Comparison of ENCODE assay signal across 19 cellular contexts in the genomic region with DNA sequence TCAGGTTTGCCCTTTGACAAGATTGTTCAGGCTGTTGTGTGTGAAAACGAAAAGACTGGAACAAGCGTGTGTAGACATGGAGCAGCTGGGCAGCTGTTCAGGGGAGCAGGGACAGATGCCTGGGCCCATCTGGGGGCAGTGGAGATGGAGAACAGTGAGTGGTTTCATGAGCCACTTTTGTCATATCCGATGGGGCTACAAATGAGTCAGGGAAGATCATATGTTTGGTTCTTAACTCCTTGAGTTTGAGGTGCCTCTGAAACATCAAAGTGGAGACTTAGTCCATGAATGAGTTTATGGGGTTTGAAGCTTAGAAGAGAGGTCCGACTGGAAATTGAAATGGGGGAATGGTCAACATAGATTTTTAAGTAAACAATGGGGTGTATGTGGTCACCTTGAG.
"Had no signal": no experiment of that assay in that cellular context is flagged by ENCODE, and none has a peak within 500 bp of the region (broad histone marks: within the 10 kb centered on the region; RNA-seq: fewer than 3 reads in every experiment).

No MANE protein-coding gene starts in this region.

- H3K27ac Mint-ChIP-seq: mesothelial cell of epicardium, nephron, neural progenitor cell, progenitor cell of endocrine pancreas had no signal

- H3K4me1 Mint-ChIP-seq: immature natural killer cell; mesothelial cell of epicardium; nephron; stimulated activated naive CD8-positive, alpha-beta T cell treated with anti-CD3 and anti-CD28 coated beads, Interleukin-15, amount 100 ng/mL, for 72 hours had no signal

- ATAC-seq: left ventricle myocardium superior; lower lobe of right lung; mucosa of descending colon; naive thymus-derived CD4-positive, alpha-beta T cell; right lobe of liver; stimulated activated naive CD8-positive, alpha-beta T cell treated with anti-CD3 and anti-CD28 coated beads, Interleukin-15, amount 100 ng/mL, for 72 hours; upper lobe of right lung had no signal

- DNase-seq: cortex of kidney; hypothalamus; immature natural killer cell; left ventricle myocardium superior; lower lobe of right lung; mucosa of descending colon; naive thymus-derived CD4-positive, alpha-beta T cell; small intestine; stimulated activated CD4-positive, alpha-beta T cell treated with anti-CD3 and anti-CD28 coated beads, Interleukin-15, amount 100 ng/mL, for 24 hours; stimulated activated CD4-positive, alpha-beta T cell treated with anti-CD3 and anti-CD28 coated beads, Interleukin-2, amount 100 ng/mL, for 48 hours; stimulated activated naive CD8-positive, alpha-beta T cell treated with anti-CD3 and anti-CD28 coated beads, Interleukin-15, amount 100 ng/mL, for 72 hours; transverse colon; upper lobe of right lung; uterus had no signal

- H3K27me3 Mint-ChIP-seq: stimulated activated naive CD8-positive, alpha-beta T cell treated with anti-CD3 and anti-CD28 coated beads, Interleukin-15, amount 100 ng/mL, for 72 hours had no signal

- H3K36me3 Mint-ChIP-seq: immature natural killer cell; mesothelial cell of epicardium; naive thymus-derived CD4-positive, alpha-beta T cell; neural progenitor cell had no signal

- H3K4me3 Mint-ChIP-seq: immature natural killer cell; mesothelial cell of epicardium; naive thymus-derived CD4-positive, alpha-beta T cell; nephron; neural progenitor cell; stimulated activated naive CD8-positive, alpha-beta T cell treated with anti-CD3 and anti-CD28 coated beads, Interleukin-15, amount 100 ng/mL, for 72 hours had no signal

- H3K9me3 Mint-ChIP-seq: immature natural killer cell; mesothelial cell of epicardium; naive thymus-derived CD4-positive, alpha-beta T cell; nephron; neural progenitor cell; stimulated activated naive CD8-positive, alpha-beta T cell treated with anti-CD3 and anti-CD28 coated beads, Interleukin-15, amount 100 ng/mL, for 72 hours had no signal
